In the genomic region with DNA sequence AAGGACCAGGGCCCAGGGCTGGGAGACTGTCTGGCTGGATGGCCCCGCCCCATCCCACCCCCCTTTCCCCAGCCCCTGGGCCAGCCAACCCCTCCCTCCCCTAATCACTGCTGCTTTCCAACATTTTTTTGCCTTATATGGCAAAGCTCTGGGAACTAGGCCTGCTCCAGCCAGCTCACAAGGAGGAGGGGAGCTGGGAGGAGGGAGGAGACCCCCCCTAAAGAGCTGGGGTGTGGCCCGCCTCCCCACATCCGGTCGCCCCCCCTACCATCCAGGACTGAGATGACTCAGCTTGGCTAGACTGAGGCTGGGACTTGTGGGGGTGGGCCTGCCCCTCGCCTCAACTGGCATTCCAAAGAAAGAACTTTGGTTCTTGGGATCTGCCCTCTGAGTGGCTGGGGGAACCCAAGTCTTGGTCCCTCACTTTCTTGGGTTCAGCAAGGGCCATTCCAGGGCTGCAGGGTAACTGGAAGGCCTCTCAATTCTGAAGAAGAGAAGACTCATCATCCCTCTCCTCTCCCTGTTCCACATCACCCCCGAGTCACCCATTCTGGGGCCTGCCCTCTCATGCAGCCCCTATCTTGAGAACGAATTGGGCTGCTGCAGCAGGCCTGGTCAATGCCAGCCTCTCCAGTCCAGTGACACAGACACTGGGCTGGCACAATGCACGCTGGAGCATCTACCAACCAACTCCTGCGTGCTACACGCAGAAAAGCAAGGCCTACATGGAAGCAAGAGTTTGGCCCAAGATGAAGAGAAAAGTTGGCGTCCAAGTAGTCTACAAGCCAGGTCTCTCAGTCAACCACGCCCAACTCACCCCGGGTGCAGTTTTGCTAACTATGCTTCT, we compare ENCODE assay signal across 1 cellular context.
TF ChIP-seq lines count a peak whose summit lies in the region.

No MANE protein-coding gene starts in this region.

TF ChIP-seq in K562, 482 proteins besides CTCF, POLR2A, EP300 and RAD21 (continued from another document):
- TF ChIP-seq, protein P1, sequence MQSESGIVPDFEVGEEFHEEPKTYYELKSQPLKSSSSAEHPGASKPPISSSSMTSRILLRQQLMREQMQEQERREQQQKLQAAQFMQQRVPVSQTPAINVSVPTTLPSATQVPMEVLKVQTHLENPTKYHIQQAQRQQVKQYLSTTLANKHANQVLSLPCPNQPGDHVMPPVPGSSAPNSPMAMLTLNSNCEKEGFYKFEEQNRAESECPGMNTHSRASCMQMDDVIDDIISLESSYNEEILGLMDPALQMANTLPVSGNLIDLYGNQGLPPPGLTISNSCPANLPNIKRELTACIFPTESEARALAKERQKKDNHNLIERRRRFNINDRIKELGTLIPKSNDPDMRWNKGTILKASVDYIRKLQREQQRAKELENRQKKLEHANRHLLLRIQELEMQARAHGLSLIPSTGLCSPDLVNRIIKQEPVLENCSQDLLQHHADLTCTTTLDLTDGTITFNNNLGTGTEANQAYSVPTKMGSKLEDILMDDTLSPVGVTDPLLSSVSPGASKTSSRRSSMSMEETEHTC (IDR thresholded peaks at IDR 0.05), result no peak
- TF ChIP-seq, protein P2, sequence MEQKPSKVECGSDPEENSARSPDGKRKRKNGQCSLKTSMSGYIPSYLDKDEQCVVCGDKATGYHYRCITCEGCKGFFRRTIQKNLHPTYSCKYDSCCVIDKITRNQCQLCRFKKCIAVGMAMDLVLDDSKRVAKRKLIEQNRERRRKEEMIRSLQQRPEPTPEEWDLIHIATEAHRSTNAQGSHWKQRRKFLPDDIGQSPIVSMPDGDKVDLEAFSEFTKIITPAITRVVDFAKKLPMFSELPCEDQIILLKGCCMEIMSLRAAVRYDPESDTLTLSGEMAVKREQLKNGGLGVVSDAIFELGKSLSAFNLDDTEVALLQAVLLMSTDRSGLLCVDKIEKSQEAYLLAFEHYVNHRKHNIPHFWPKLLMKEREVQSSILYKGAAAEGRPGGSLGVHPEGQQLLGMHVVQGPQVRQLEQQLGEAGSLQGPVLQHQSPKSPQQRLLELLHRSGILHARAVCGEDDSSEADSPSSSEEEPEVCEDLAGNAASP (IDR thresholded peaks at IDR 0.05), result no peak
- no peak for TF ChIP-seq ZNF583 (CRISPR knock-in tag; IDR thresholded peaks at IDR 0.05)
- TF ChIP-seq DDX20 (tag; IDR thresholded peaks at IDR 0.05; ENCODE audit: low read depth), result no peak
- TF ChIP-seq GATAD2A (IDR thresholded peaks at IDR 0.05), result no peak
- TF ChIP-seq ZSCAN29 (IDR thresholded peaks at IDR 0.05), result no peak
- TF ChIP-seq HSF4 (CRISPR knock-in tag; IDR thresholded peaks at IDR 0.05; ENCODE audit: borderline replicate concordance), result no peak
- no peak for TF ChIP-seq ZFP1 (CRISPR knock-in tag; IDR thresholded peaks at IDR 0.05)
- TF ChIP-seq, protein P3, sequence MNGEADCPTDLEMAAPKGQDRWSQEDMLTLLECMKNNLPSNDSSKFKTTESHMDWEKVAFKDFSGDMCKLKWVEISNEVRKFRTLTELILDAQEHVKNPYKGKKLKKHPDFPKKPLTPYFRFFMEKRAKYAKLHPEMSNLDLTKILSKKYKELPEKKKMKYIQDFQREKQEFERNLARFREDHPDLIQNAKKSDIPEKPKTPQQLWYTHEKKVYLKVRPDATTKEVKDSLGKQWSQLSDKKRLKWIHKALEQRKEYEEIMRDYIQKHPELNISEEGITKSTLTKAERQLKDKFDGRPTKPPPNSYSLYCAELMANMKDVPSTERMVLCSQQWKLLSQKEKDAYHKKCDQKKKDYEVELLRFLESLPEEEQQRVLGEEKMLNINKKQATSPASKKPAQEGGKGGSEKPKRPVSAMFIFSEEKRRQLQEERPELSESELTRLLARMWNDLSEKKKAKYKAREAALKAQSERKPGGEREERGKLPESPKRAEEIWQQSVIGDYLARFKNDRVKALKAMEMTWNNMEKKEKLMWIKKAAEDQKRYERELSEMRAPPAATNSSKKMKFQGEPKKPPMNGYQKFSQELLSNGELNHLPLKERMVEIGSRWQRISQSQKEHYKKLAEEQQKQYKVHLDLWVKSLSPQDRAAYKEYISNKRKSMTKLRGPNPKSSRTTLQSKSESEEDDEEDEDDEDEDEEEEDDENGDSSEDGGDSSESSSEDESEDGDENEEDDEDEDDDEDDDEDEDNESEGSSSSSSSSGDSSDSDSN (IDR thresholded peaks at IDR 0.05; ENCODE audit: borderline replicate concordance in 1 of 2, low read depth in 2 of 2, low read length in 2 of 2), result no peak
- TF ChIP-seq, protein P4, sequence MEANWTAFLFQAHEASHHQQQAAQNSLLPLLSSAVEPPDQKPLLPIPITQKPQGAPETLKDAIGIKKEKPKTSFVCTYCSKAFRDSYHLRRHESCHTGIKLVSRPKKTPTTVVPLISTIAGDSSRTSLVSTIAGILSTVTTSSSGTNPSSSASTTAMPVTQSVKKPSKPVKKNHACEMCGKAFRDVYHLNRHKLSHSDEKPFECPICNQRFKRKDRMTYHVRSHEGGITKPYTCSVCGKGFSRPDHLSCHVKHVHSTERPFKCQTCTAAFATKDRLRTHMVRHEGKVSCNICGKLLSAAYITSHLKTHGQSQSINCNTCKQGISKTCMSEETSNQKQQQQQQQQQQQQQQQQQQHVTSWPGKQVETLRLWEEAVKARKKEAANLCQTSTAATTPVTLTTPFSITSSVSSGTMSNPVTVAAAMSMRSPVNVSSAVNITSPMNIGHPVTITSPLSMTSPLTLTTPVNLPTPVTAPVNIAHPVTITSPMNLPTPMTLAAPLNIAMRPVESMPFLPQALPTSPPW (CRISPR knock-in tag; IDR thresholded peaks at IDR 0.05), result no peak
- no peak for TF ChIP-seq POLR2AphosphoS2 (IDR thresholded peaks at IDR 0.05; ENCODE audit: low read length)
- no peak for TF ChIP-seq TGIF2 (CRISPR knock-in tag; IDR thresholded peaks at IDR 0.05)
